Comparison of ENCODE assay signal across 1 cellular context in genomic region chr1:17140279-17140678, GRCh38.
TF ChIP-seq lines count a peak whose summit lies in the region.

No MANE protein-coding gene starts in this region.

TF ChIP-seq in GM12878, 131 proteins besides CTCF, POLR2A, EP300 and RAD21 (continued from another document):
- TF ChIP-seq RELB (IDR thresholded peaks at IDR 0.05; ENCODE audit: low read depth): no peak
- TF ChIP-seq RELA (IDR thresholded peaks at IDR 0.05; ENCODE audit: borderline replicate concordance, partially characterized antibody): no peak
- no peak for TF ChIP-seq YBX1 (IDR thresholded peaks at IDR 0.05)
- no peak for TF ChIP-seq MYB (IDR thresholded peaks at IDR 0.05; ENCODE audit: borderline replicate concordance, low read depth, low read length)
- no peak for TF ChIP-seq CBX3 (IDR thresholded peaks at IDR 0.05; ENCODE audit: borderline replicate concordance, low read depth)
- no peak for TF ChIP-seq TCF7 (IDR thresholded peaks at IDR 0.05; ENCODE audit: borderline replicate concordance)
- TF ChIP-seq TBL1XR1 (IDR thresholded peaks at IDR 0.05; ENCODE audit: low read depth, low read length): no peak
- TF ChIP-seq IRF5 (IDR thresholded peaks at IDR 0.05; ENCODE audit: borderline replicate concordance): no peak
- no peak for TF ChIP-seq MEF2A (IDR thresholded peaks at IDR 0.05; ENCODE audit: insufficient read depth, low read depth, low read length)
